ENCODE assay signal across 11 cellular contexts in the genomic region with DNA sequence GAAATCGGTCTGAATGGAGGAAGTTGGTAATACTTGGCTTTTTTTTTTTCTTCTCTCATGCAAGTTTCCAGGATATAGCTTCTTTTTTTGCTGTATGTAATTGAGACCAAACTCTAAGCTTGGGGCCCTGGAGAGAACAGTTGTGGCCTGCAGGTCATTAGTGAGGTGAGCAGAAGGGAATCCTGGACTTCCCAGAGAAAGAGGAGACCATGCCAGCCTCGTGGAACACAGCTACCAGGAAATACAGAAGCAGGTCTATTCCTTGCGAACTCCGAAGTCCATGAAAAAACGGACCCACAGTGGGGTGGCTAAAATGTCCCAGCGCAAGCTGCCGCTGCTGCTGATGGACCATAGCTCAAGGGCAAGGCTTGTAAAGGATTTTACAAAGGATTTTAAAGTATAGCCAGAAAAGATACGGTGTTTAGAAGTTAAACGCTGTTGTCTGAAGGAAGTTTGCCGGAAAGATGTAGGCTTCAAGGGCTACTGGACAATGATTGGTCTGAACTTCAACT.
DNase-seq lines count a peak whose midpoint lies in the region; ATAC-seq, FAIRE-seq and TF ChIP-seq lines count a peak whose summit lies in the region.
"Had no signal": no experiment of that assay in that cellular context is flagged by ENCODE, and none has a peak within 500 bp of the region (broad histone marks: within the 10 kb centered on the region; RNA-seq: fewer than 3 reads in every experiment).

No MANE protein-coding gene starts in this region.

- H2BK12ac ChIP-seq in H1 (ENCODE audit: low read depth, low read length): no peak overlapping the region

- peak overlapping the region; percentile 63 to 82 for H3K4me2 ChIP-seq in H1 (ENCODE audit: insufficient read depth in 1 of 2, low read depth in 2 of 2, low read length in 2 of 2)

- no peak overlapping the region for H3K56ac ChIP-seq in H1 (replicated peaks; ENCODE audit: insufficient read length, low read depth, low read length)

- TF ChIP-seq RAD21 in H1 (IDR thresholded peaks at IDR 0.05 in 1 of 2, conservative IDR thresholded peaks at IDR 0.05 in 1 of 2; ENCODE audit: low read depth in 2 of 2, low read length in 2 of 2): no peak

- no peaks in the 10 kb centered on the region; the same call in 1 of the 2 replicates for H3K79me1 ChIP-seq in H1 (ENCODE audit: low read depth, low read length)

- no peaks in the 10 kb centered on the region for H3K9me3 Mint-ChIP-seq in CD4-positive, CD25-positive, alpha-beta regulatory T cell
- no peaks in the 10 kb centered on the region for H3K9me3 Mint-ChIP-seq in nephron progenitor cell

- peaks cover 21% of the 10 kb centered on the region for H3K4me1 ChIP-seq in CD4-positive, CD25-positive, alpha-beta regulatory T cell (ENCODE audit: control insufficient read depth, insufficient read depth, low read length, poor library complexity, severe bottlenecking)
- H3K4me1 ChIP-seq in HUES48 (ENCODE audit: control insufficient read depth, insufficient read depth, low read length): peaks cover 88% of the 10 kb centered on the region
- peaks cover 8 to 47% (median 27%) of the 10 kb centered on the region in 4 experiments for H3K4me1 ChIP-seq in H1 (replicated peaks in 1 of 4; ENCODE audit: control insufficient read depth in 3 of 4, insufficient read depth in 4 of 4, low read length in 3 of 4)

- H3K4me3 Mint-ChIP-seq in CD4-positive, CD25-positive, alpha-beta regulatory T cell: peak overlapping the region in 2 of 4 donors; percentile 20 to 81
- peak overlapping the region; percentile 72 for H3K4me3 Mint-ChIP-seq in nephron progenitor cell

- CTCF ChIA-PET in H1 (lab: Charles Lee; ENCODE audit: partially characterized antibody): interaction anchor here (0.8 to 2.6 kb wide), 6 partner anchors 11 to 430 kb away, joined by 3 to 6 read pairs (median 3); no protein-coding TSS in a partner anchor

- no peaks in the 10 kb centered on the region for H3K27me3 Mint-ChIP-seq in CD4-positive, CD25-positive, alpha-beta regulatory T cell
- H3K27me3 Mint-ChIP-seq in nephron progenitor cell (ENCODE audit: low read depth, poor library complexity): no peaks in the 10 kb centered on the region

- H3K27me3 ChIP-seq in CD4-positive, CD25-positive, alpha-beta regulatory T cell (ENCODE audit: control insufficient read depth, insufficient read depth, low read length): no peaks in the 10 kb centered on the region
- H3K27me3 ChIP-seq in HUES48 (ENCODE audit: control insufficient read depth, insufficient read depth, low read length) (no peaks in the 10 kb centered on the region), H1 (replicated peaks in 1 of 4; ENCODE audit: control insufficient read depth in 3 of 4, extremely low read depth in 1 of 4, insufficient read depth in 3 of 4, low read length in 3 of 4) (no peaks in the 10 kb centered on the region)

- H3K9me3 ChIP-seq in CD4-positive, CD25-positive, alpha-beta regulatory T cell (ENCODE audit: control insufficient read depth in 2 of 2, low read length in 2 of 2): no peaks in the 10 kb centered on the region
- no peaks in the 10 kb centered on the region for H3K9me3 ChIP-seq in HUES48 (ENCODE audit: control insufficient read depth, insufficient read depth, low read length)
- no peaks in the 10 kb centered on the region for H3K9me3 ChIP-seq in H1 (ENCODE audit: insufficient read depth in 2 of 2, low read depth in 1 of 2, low read length in 1 of 2)
- H3K9me3 ChIP-seq: thoracic aorta had no signal

- peak overlapping the region; percentile 3 for H3K4ac ChIP-seq in H1 (replicated peaks; ENCODE audit: insufficient read length, low read depth, low read length)

- no peak overlapping the region for H2AK5ac ChIP-seq in H1 (ENCODE audit: low read depth, low read length)

- POLR2A ChIA-PET in H1 (lab: Charles Lee; ENCODE audit: partially characterized antibody): interaction anchor here (0.7 to 1.3 kb wide), 2 partner anchors 9 to 97 kb away, joined by 3 to 4 read pairs; no protein-coding TSS in a partner anchor

- no peak for TF ChIP-seq POLR2A in H1 (IDR thresholded peaks at IDR 0.05; ENCODE audit: control extremely low read depth in 1 of 2, low read depth in 2 of 2, low read length in 2 of 2)

- no peak for FAIRE-seq in H1 (lab: Jason Lieb, UNC)

- no peak overlapping the region for H2BK15ac ChIP-seq in H1 (ENCODE audit: low read length)

- H2BK5ac ChIP-seq in H1 (ENCODE audit: low read depth, low read length): no peak overlapping the region

- no peaks in the 10 kb centered on the region for H3K36me3 Mint-ChIP-seq in CD4-positive, CD25-positive, alpha-beta regulatory T cell
- H3K36me3 Mint-ChIP-seq in nephron progenitor cell (ENCODE audit: low read depth): no peaks in the 10 kb centered on the region

- H3K36me3 ChIP-seq in CD4-positive, CD25-positive, alpha-beta regulatory T cell (ENCODE audit: control insufficient read depth, insufficient read depth, low read length): no peaks in the 10 kb centered on the region
- H3K36me3 ChIP-seq in HUES48 (ENCODE audit: control insufficient read depth, insufficient read depth, low read length) (no peaks in the 10 kb centered on the region), H1 (ENCODE audit: control insufficient read depth in 2 of 4, insufficient read depth in 4 of 4, low read length in 3 of 4) (no peaks in the 10 kb centered on the region)
- H3K36me3 ChIP-seq: thoracic aorta had no signal

- no peak overlapping the region for H3K9ac ChIP-seq in HUES48 (ENCODE audit: low read depth, low read length)
- no peak overlapping the region for H3K9ac ChIP-seq in H1 (replicated peaks in 1 of 4; ENCODE audit: extremely low read depth in 1 of 4, low read depth in 3 of 4, low read length in 3 of 4)

- ATAC-seq in CD4-positive, CD25-positive, alpha-beta regulatory T cell (ENCODE audit: low read depth in 2 of 2): no peak
- no peak for ATAC-seq in HG03095 (IDR thresholded peaks at IDR 0.05; ENCODE audit: unreplicated experiment)
- ATAC-seq in GM19395 (IDR thresholded peaks at IDR 0.05; ENCODE audit: unreplicated experiment): no peak

- H4K8ac ChIP-seq in H1 (ENCODE audit: extremely low read depth, insufficient read depth, low read length): no peak overlapping the region

- peaks cover 22 to 80% (median 56%) of the 10 kb centered on the region in 4 donors for H3K4me1 Mint-ChIP-seq in CD4-positive, CD25-positive, alpha-beta regulatory T cell
- H3K4me1 Mint-ChIP-seq in nephron progenitor cell: peaks cover 77% of the 10 kb centered on the region

- H3K79me2 ChIP-seq in H1 (ENCODE audit: control insufficient read depth in 1 of 2, insufficient read depth in 2 of 2, low read length in 2 of 2): peaks cover 0 to 40% of the 10 kb centered on the region in 2 experiments; a peak in 2 of 4 replicates

- no peak overlapping the region for H2BK20ac ChIP-seq in H1 (ENCODE audit: low read length)

- H4K91ac ChIP-seq in H1 (replicated peaks; ENCODE audit: insufficient read length, low read length): no peak overlapping the region

- no peak for TF ChIP-seq EP300 in H1 (IDR thresholded peaks at IDR 0.05; ENCODE audit: borderline replicate concordance in 1 of 2, low read depth in 2 of 2, low read length in 2 of 2)

- no peak overlapping the region for H3K14ac ChIP-seq in H1 (ENCODE audit: insufficient read length)

- H3K4me3 ChIP-seq in CD4-positive, CD25-positive, alpha-beta regulatory T cell (ENCODE audit: low read depth, low read length): peak overlapping the region; percentile 39
- H3K4me3 ChIP-seq in HUES48 (ENCODE audit: low read depth, low read length): peak overlapping the region; percentile 53
- H3K4me3 ChIP-seq in H1 (ENCODE audit: extremely low read depth in 1 of 4, insufficient read depth in 2 of 4, low read depth in 3 of 4, low read length in 4 of 4): peak overlapping the region; percentile 12 to 55 (median 22); a peak in 4 of 8 replicates
- H3K4me3 ChIP-seq: thoracic aorta had no signal

- H3K18ac ChIP-seq in H1 (ENCODE audit: extremely low read depth, low read length): peak overlapping the region; percentile 53; the same call in 1 of the 2 replicates

- H2AFZ ChIP-seq in H1 (ENCODE audit: low read length): no peak overlapping the region

- 79% methylated on average over 10 of the region's 10 CpGs; no CpG with 5 or more reads in 1 of the 2 experiments for WGBS in H1 (ENCODE audit: extremely low coverage in 1 of 2, insufficient coverage in 1 of 2, insufficient read length in 1 of 2, insufficient replicate concordance in 2 of 2, low coverage in 1 of 2, low lambda C conversion rate in 2 of 2, missing lambda C conversion rate in 1 of 2), 2 experiments

- DNase-seq in CD4-positive, CD25-positive, alpha-beta regulatory T cell: no peak
- DNase-seq in H1 (ENCODE audit: low read depth in 1 of 2, low spot score in 2 of 2) (no peak), nephron progenitor cell (peak; percentile 3), DMS114 treated with DMSO at 0.1 percent for 48 hours (lab: John Stamatoyannopoulos, UW; ENCODE audit: unreplicated experiment) (no peak), AG08396 (ENCODE audit: low spot score) (no peak)
- DNase-seq: DMS 273 treated with DMSO at 0.1 percent for 48 hours, NCI-H2171 had no signal

- no peak overlapping the region for H4K5ac ChIP-seq in H1 (ENCODE audit: insufficient read length, low read depth, low read length)

- no peak overlapping the region for H3K23ac ChIP-seq in H1 (ENCODE audit: insufficient read length)

- TF ChIP-seq CTCF in H1 (IDR thresholded peaks at IDR 0.05; ENCODE audit: control extremely low read depth in 1 of 3, insufficient read depth in 1 of 3, low read depth in 1 of 3, low read length in 3 of 3): no peak
- TF ChIP-seq CTCF in nephron progenitor cell (IDR thresholded peaks at IDR 0.05): no peak

- H3K27ac Mint-ChIP-seq in CD4-positive, CD25-positive, alpha-beta regulatory T cell: peak overlapping the region; percentile 86 to 95 (median 89)
- H3K27ac Mint-ChIP-seq in nephron progenitor cell: peak overlapping the region; percentile 88

- no peak overlapping the region for H2BK120ac ChIP-seq in H1 (replicated peaks; ENCODE audit: low read depth, low read length)

- H3K23me2 ChIP-seq in H1 (ENCODE audit: low read depth, low read length): no peaks in the 10 kb centered on the region

- peak overlapping the region; percentile 42 for H3K27ac ChIP-seq in CD4-positive, CD25-positive, alpha-beta regulatory T cell (ENCODE audit: insufficient read depth, low read length, poor library complexity, severe bottlenecking)
- H3K27ac ChIP-seq in HUES48 (ENCODE audit: low read depth, low read length): peak overlapping the region; percentile 90
- no peak overlapping the region for H3K27ac ChIP-seq in H1 (ENCODE audit: low read depth, low read length)
- H3K27ac ChIP-seq: thoracic aorta had no signal

- no peaks in the 10 kb centered on the region for H4K20me1 ChIP-seq in H1 (replicated peaks in 1 of 2; ENCODE audit: control insufficient read depth in 1 of 2, insufficient read depth in 2 of 2, low read length in 2 of 2)

TF ChIP-seq in H1, 55 proteins besides CTCF, POLR2A, EP300 and RAD21 (continues in another document):
- TF ChIP-seq SP4 (IDR thresholded peaks at IDR 0.05; ENCODE audit: low read length): no peak
- TF ChIP-seq SAP30 (IDR thresholded peaks at IDR 0.05; ENCODE audit: insufficient read depth, insufficient replicate concordance, low read length): no peak
- TF ChIP-seq YY1 (IDR thresholded peaks at IDR 0.05; ENCODE audit: low read depth, low read length): no peak
- no peak for TF ChIP-seq CBX5 (IDR thresholded peaks at IDR 0.05; ENCODE audit: low read depth, low read length)
- no peak for TF ChIP-seq NRF1 (IDR thresholded peaks at IDR 0.05; ENCODE audit: low read depth, low read length)
- no peak for TF ChIP-seq RBBP5 (IDR thresholded peaks at IDR 0.05; ENCODE audit: borderline replicate concordance, low read depth, low read length)
